In the genomic region with DNA sequence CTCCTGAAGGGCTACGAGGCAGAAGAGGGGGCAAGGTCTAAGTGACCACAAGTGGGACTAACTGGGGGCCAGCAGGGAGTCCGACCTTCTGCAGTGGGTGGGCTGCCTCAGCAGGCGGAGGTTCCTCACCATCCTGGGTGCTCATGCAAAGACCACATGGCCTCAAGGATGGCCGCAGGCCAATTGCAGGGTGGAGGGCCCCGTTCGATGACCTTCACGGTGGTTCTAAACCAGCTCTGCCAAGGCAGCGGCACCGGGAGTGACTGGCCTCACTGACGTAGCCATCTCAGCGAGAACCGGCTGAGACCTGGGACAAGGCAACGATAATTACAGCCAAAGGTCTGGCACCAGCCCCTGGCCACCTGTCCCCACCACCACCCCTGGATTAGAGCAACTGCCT, we compare ENCODE assay signal across 19 cellular contexts. TPM values are rescaled to one million over a fixed set of nuclear protein-coding genes. Genes with fewer than 3 reads are reported as not detected.
DNase-seq lines count a peak whose midpoint lies in the region; ATAC-seq and TF ChIP-seq lines count a peak whose summit lies in the region.
"Had no signal": no experiment of that assay in that cellular context is flagged by ENCODE, and none has a peak within 500 bp of the region (broad histone marks: within the 10 kb centered on the region; RNA-seq: fewer than 3 reads in every experiment).

No MANE protein-coding gene starts in this region.

- no peak overlapping the region for H3K27ac Mint-ChIP-seq in natural killer cell treated with Interleukin-12 subunit alpha and Interleukin-12 subunit beta and Interleukin-15 and Interleukin-18, amount 100 ng/mL, for 72 hours
- H3K27ac Mint-ChIP-seq in natural killer cell: no peak overlapping the region
- H3K27ac Mint-ChIP-seq: CD4-positive, alpha-beta T cell had no signal

- 89 to 94% (median 90%) methylated on average over 13 of the region's 13 CpGs for WGBS in spleen, 5 donors

- H3K4me3 ChIP-seq in left ventricle myocardium inferior (no peak overlapping the region), spleen (no peak overlapping the region)
- H3K4me3 ChIP-seq: K562 had no signal

- intact Hi-C loops in natural killer cell (cut with micrococcal nuclease): no loop called here
- intact Hi-C loops in left ventricle myocardium inferior (cut with micrococcal nuclease): no loop called here
- intact Hi-C loops in spleen (cut with DNase I; ENCODE audit: low total_unique reads): no loop called here

- no peaks in the 10 kb centered on the region for H3K27me3 Mint-ChIP-seq in natural killer cell treated with Interleukin-12 subunit alpha and Interleukin-12 subunit beta and Interleukin-15 and Interleukin-18, amount 100 ng/mL, for 72 hours
- H3K27me3 Mint-ChIP-seq in natural killer cell (ENCODE audit: low read depth in 2 of 2): no peaks in the 10 kb centered on the region
- H3K27me3 Mint-ChIP-seq: CD4-positive, alpha-beta T cell had no signal

- H3K36me3 ChIP-seq in left ventricle myocardium inferior (peaks cover 6% of the 10 kb centered on the region), spleen (peaks cover 0 to 76% (median 13%) of the 10 kb centered on the region in 6 donors)

- DNase-seq in natural killer cell treated with Interleukin-12 subunit alpha and Interleukin-12 subunit beta and Interleukin-15 and Interleukin-18, amount 100 ng/mL, for 72 hours (ENCODE audit: low spot score): peak; percentile 41
- DNase-seq in natural killer cell: no peak
- peak; percentile 52 for DNase-seq in left ventricle myocardium inferior
- peak; percentile 66 for DNase-seq in spleen
- no peak for DNase-seq in HK-2 (ENCODE audit: unreplicated experiment)
- no peak for DNase-seq in D341Med (ENCODE audit: low spot score)
- DNase-seq in GOT3 (lab: John Stamatoyannopoulos, UW): no peak
- DNase-seq: CD4-positive, alpha-beta T cell; DMS79 treated with DMSO at 0.1 percent for 48 hours; NCI-H1048; NCI-H1694; NCI-H2107; NCI-H345; NCI-H526 treated with DMSO at 0.1 percent for 48 hours; NK-92 treated with Interleukin-12 subunit alpha and Interleukin-12 subunit beta, amount 100 ng/mL, for 24 hours; OCI-M1 had no signal

- TF ChIP-seq CTCF in natural killer cell (IDR thresholded peaks at IDR 0.05) (no peak), left ventricle myocardium inferior (IDR thresholded peaks at IDR 0.05; ENCODE audit: borderline replicate concordance) (no peak), spleen (IDR thresholded peaks at IDR 0.05 in 8 of 11, conservative IDR thresholded peaks at IDR 0.05 in 3 of 11) (no peak)

- no peaks in the 10 kb centered on the region for H3K9me3 Mint-ChIP-seq in natural killer cell treated with Interleukin-12 subunit alpha and Interleukin-12 subunit beta and Interleukin-15 and Interleukin-18, amount 100 ng/mL, for 72 hours
- H3K9me3 Mint-ChIP-seq in natural killer cell: no peaks in the 10 kb centered on the region
- H3K9me3 Mint-ChIP-seq: CD4-positive, alpha-beta T cell had no signal

- peaks cover 0 to 4% of the 10 kb centered on the region in 2 donors for H3K4me1 Mint-ChIP-seq in natural killer cell treated with Interleukin-12 subunit alpha and Interleukin-12 subunit beta and Interleukin-15 and Interleukin-18, amount 100 ng/mL, for 72 hours (ENCODE audit: low read depth in 2 of 2)
- peaks cover 0 to 2% of the 10 kb centered on the region in 2 donors for H3K4me1 Mint-ChIP-seq in natural killer cell

- no peak for TF ChIP-seq POLR2A in spleen (IDR thresholded peaks at IDR 0.05)

- H3K27me3 ChIP-seq in left ventricle myocardium inferior (ENCODE audit: low read depth): no peaks in the 10 kb centered on the region
- no peaks in the 10 kb centered on the region for H3K27me3 ChIP-seq in spleen (replicated peaks in 1 of 7)

- H3K9me3 ChIP-seq in left ventricle myocardium inferior (replicated peaks): no peaks in the 10 kb centered on the region
- H3K9me3 ChIP-seq in spleen: no peaks in the 10 kb centered on the region

- H3K36me3 Mint-ChIP-seq in natural killer cell treated with Interleukin-12 subunit alpha and Interleukin-12 subunit beta and Interleukin-15 and Interleukin-18, amount 100 ng/mL, for 72 hours: no peaks in the 10 kb centered on the region
- H3K36me3 Mint-ChIP-seq in natural killer cell: no peaks in the 10 kb centered on the region

- H3K4me1 ChIP-seq in left ventricle myocardium inferior (peaks cover 96% of the 10 kb centered on the region), spleen (peaks cover 4 to 17% (median 7%) of the 10 kb centered on the region in 6 donors)

- ATAC-seq in natural killer cell treated with Interleukin-12 subunit alpha and Interleukin-12 subunit beta and Interleukin-15 and Interleukin-18, amount 100 ng/mL, for 72 hours: no peak
- ATAC-seq in natural killer cell (no peak), HG03378 (IDR thresholded peaks at IDR 0.05; ENCODE audit: unreplicated experiment) (no peak)
- ATAC-seq: K562 had no signal

- peak overlapping the region; percentile 84 for H3K27ac ChIP-seq in left ventricle myocardium inferior (replicated peaks)
- no peak overlapping the region for H3K27ac ChIP-seq in spleen
- H3K27ac ChIP-seq: HL-60 had no signal

- no peak overlapping the region for H3K4me3 Mint-ChIP-seq in natural killer cell treated with Interleukin-12 subunit alpha and Interleukin-12 subunit beta and Interleukin-15 and Interleukin-18, amount 100 ng/mL, for 72 hours
- no peak overlapping the region for H3K4me3 Mint-ChIP-seq in natural killer cell
- H3K4me3 Mint-ChIP-seq: CD4-positive, alpha-beta T cell had no signal

RNA-seq across cellular contexts. Expression of gene SMIM5, which starts 5.7 kb away (rescaled TPM):
- total RNA-seq in natural killer cell treated with Interleukin-12 subunit alpha and Interleukin-12 subunit beta and Interleukin-15 and Interleukin-18, amount 100 ng/mL, for 72 hours: under 1 TPM; 0.29 to 0.36 TPM
- total RNA-seq in natural killer cell: 1 to 10 TPM in 2 of 3 donors, under 1 TPM in 1; 0.95 to 2.0 (median 1.5) TPM
- total RNA-seq in left ventricle myocardium inferior: 14.0 TPM
- 1 to 10 TPM; 2.1 to 5.1 (median 3.4) TPM for total RNA-seq in spleen
- polyA plus RNA-seq in spleen: 1 to 10 TPM; 3.0 to 4.7 (median 4.7) TPM
- total RNA-seq: K562 had no signal

RNA-seq across cellular contexts. Expression of gene RECQL5, which starts 28.1 kb away (rescaled TPM):
- 10 to 100 TPM; 32.6 to 59.7 TPM for total RNA-seq in natural killer cell treated with Interleukin-12 subunit alpha and Interleukin-12 subunit beta and Interleukin-15 and Interleukin-18, amount 100 ng/mL, for 72 hours
- total RNA-seq in natural killer cell: 10 to 100 TPM; 33.4 to 39.1 (median 34.3) TPM
- 17.3 TPM for total RNA-seq in left ventricle myocardium inferior
- total RNA-seq in spleen: 10 to 100 TPM; 25.7 to 51.0 (median 37.6) TPM
- polyA plus RNA-seq in spleen: 10 to 100 TPM; 28.2 to 48.8 (median 47.4) TPM

RNA-seq across cellular contexts. Expression of gene SAP30BP, which starts 28.2 kb away (rescaled TPM):
- total RNA-seq in natural killer cell treated with Interleukin-12 subunit alpha and Interleukin-12 subunit beta and Interleukin-15 and Interleukin-18, amount 100 ng/mL, for 72 hours: 100 to 1,000 TPM; 129 TPM
- 100 to 1,000 TPM; 234 to 246 (median 240) TPM for total RNA-seq in natural killer cell
- 47.2 TPM for total RNA-seq in left ventricle myocardium inferior
- total RNA-seq in spleen: 100 to 1,000 TPM in 3 of 7 donors, 10 to 100 TPM in 4; 71.6 to 110 (median 82.1) TPM
- 10 to 100 TPM; 53.8 to 76.7 (median 70.4) TPM for polyA plus RNA-seq in spleen

RNA-seq across cellular contexts. Expression of gene MYO15B, which starts 51.3 kb away (rescaled TPM):
- 10 to 100 TPM; 49.0 to 66.7 TPM for total RNA-seq in natural killer cell treated with Interleukin-12 subunit alpha and Interleukin-12 subunit beta and Interleukin-15 and Interleukin-18, amount 100 ng/mL, for 72 hours
- 100 to 1,000 TPM; 336 to 372 (median 339) TPM for total RNA-seq in natural killer cell
- 43.0 TPM for total RNA-seq in left ventricle myocardium inferior
- 100 to 1,000 TPM; 203 to 569 (median 292) TPM for total RNA-seq in spleen
- polyA plus RNA-seq in spleen: 100 to 1,000 TPM; 123 to 551 (median 402) TPM

Comparison
In these comparisons a context has a peak if more than half of its experiments do, and no peak if none do; other contexts are left out.
1. DNase-seq: peak in natural killer cell treated with Interleukin-12 subunit alpha and Interleukin-12 subunit beta and Interleukin-15 and Interleukin-18, amount 100 ng/mL, for 72 hours (single experiment), left ventricle myocardium inferior (single experiment) and spleen (single experiment); none in natural killer cell (single experiment), HK-2 (single experiment), D341Med (single experiment) and GOT3 (single experiment).